In the genomic region with DNA sequence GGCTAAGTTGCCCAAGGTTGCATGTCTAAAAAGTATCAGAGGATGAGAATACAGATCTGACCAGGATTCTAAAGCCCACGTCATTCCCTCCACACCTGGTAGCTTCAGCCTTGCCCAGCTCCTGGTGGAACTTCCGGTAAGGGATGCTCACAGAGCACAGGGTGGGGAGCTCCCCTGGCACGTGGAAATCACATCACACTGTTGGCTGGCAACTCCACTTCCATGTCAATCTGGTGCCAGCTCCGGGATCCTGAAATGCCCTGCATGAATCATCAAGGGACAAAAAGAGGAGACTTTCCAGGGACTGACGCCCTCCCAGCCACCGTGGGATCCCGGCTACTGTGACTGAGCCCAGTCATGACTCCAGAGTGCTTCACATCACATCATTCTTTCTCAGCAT, we compare ENCODE assay signal across 14 cellular contexts. TPM values are rescaled to one million over a fixed set of nuclear protein-coding genes. Genes with fewer than 3 reads are reported as not detected.
DNase-seq lines count a peak whose midpoint lies in the region; ATAC-seq and TF ChIP-seq lines count a peak whose summit lies in the region.
"Had no signal": no experiment of that assay in that cellular context is flagged by ENCODE, and none has a peak within 500 bp of the region (broad histone marks: within the 10 kb centered on the region; RNA-seq: fewer than 3 reads in every experiment).

No MANE protein-coding gene starts in this region.

- in situ Hi-C loops in IMR-90 (cut with MboI; ENCODE audit: low sequenced_read_pairs) = loop anchor here (10.0 kb wide), 1 partner anchor 59 kb away; no protein-coding TSS in a partner anchor

- H3K9ac ChIP-seq in IMR-90 (ENCODE audit: low read depth, low read length) = no peak overlapping the region
- no peak overlapping the region for H3K9ac ChIP-seq in endodermal cell (ENCODE audit: extremely low read depth, low read length, poor library complexity, severe bottlenecking)

- H3F3A ChIP-seq in DOHH2 (ENCODE audit: control insufficient read depth, insufficient read depth) (peaks cover 24% of the 10 kb centered on the region), GM23338 (replicated peaks; ENCODE audit: low read depth) (no peaks in the 10 kb centered on the region)

- H3K14ac ChIP-seq in IMR-90 (replicated peaks; ENCODE audit: low read depth, low read length) = peak overlapping the region; percentile 55

- H4K20me1 ChIP-seq in DOHH2 (ENCODE audit: control insufficient read depth, insufficient read depth, low read depth, low read length) = no peaks in the 10 kb centered on the region
- H4K20me1 ChIP-seq in IMR-90 (ENCODE audit: insufficient read depth, low read length) = no peaks in the 10 kb centered on the region
- no peaks in the 10 kb centered on the region for H4K20me1 ChIP-seq in GM23338 (replicated peaks; ENCODE audit: insufficient read depth)

- no peaks in the 10 kb centered on the region for H3K36me3 Mint-ChIP-seq in GM23338 (ENCODE audit: low read depth)
- H3K36me3 Mint-ChIP-seq in endodermal cell (ENCODE audit: low read depth) = no peaks in the 10 kb centered on the region

- ATAC-seq in IMR-90 (ENCODE audit: low read depth) = no peak
- ATAC-seq in GM23338 = no peak

- TF ChIP-seq POLR2A in IMR-90 (IDR thresholded peaks at IDR 0.05; ENCODE audit: low read depth, low read length) = no peak

- WGBS in IMR-90 (ENCODE audit: extremely low coverage in 2 of 2, insufficient read length in 1 of 2), 2 experiments = 100% methylated on average over 3 of the region's 7 CpGs; no CpG with 5 or more reads in 1 of the 2 experiments
- WGBS in endodermal cell (ENCODE audit: insufficient coverage in 1 of 2, insufficient read length in 1 of 2), 2 experiments = 91 to 100% methylated on average over 3 to 7 of the region's 7 CpGs

- H2BK15ac ChIP-seq in IMR-90 (ENCODE audit: low read depth, low read length) = peak overlapping the region; percentile 93

- peak overlapping the region; percentile 87 for H3K27ac ChIP-seq in DOHH2 (ENCODE audit: low read depth, low read length)
- no peak overlapping the region; the same call in 1 of the 2 replicates for H3K27ac ChIP-seq in IMR-90 (ENCODE audit: insufficient read depth, low read length)
- no peak overlapping the region for H3K27ac ChIP-seq in GM23338 (ENCODE audit: low read depth)
- H3K27ac ChIP-seq in endodermal cell (ENCODE audit: low read depth, low read length) = no peak overlapping the region
- H3K27ac ChIP-seq: neutrophil, testis had no signal

- H2BK120ac ChIP-seq in IMR-90 (ENCODE audit: low read depth, low read length) = peak overlapping the region; percentile 98

- peak overlapping the region; percentile 95 for H2BK20ac ChIP-seq in IMR-90 (ENCODE audit: low read depth, low read length)

- H4K91ac ChIP-seq in IMR-90 (ENCODE audit: insufficient read depth, low read depth, low read length) = peak overlapping the region; percentile 98

- H3K4me1 Mint-ChIP-seq in GM23338 (peaks cover 24% of the 10 kb centered on the region), endodermal cell (peaks cover 16% of the 10 kb centered on the region)

- no peak for DNase-seq in IMR-90
- peak; percentile 47 for DNase-seq in astrocyte of the hippocampus (ENCODE audit: low read depth, low spot score)
- peak; percentile 63 for DNase-seq in posterior vena cava (ENCODE audit: low spot score)
- DNase-seq in GM23338 (ENCODE audit: low spot score) = no peak
- DNase-seq in activated naive CD4-positive, alpha-beta T cell (lab: John Stamatoyannopoulos, UW) = no peak
- no peak for DNase-seq in endodermal cell
- DNase-seq in NCI-H1694 treated with DMSO at 0.1 percent for 48 hours (lab: John Stamatoyannopoulos, UW) = no peak
- DNase-seq: Caco-2; effector memory CD8-positive, alpha-beta T cell; NCI-H1436 treated with DMSO at 0.1 percent for 48 hours; NCI-H526 treated with DMSO at 0.1 percent for 48 hours; testis had no signal

- H3K27ac Mint-ChIP-seq in GM23338 (no peak overlapping the region), endodermal cell (no peak overlapping the region)

- H3K36me3 ChIP-seq in DOHH2 (ENCODE audit: control insufficient read depth, low read length) (no peaks in the 10 kb centered on the region), IMR-90 (ENCODE audit: control insufficient read depth, insufficient read depth, low read length) (no peaks in the 10 kb centered on the region), GM23338 (ENCODE audit: insufficient read depth) (no peaks in the 10 kb centered on the region), endodermal cell (ENCODE audit: control insufficient read depth, insufficient read depth, low read length) (no peaks in the 10 kb centered on the region)
- H3K36me3 ChIP-seq: neutrophil had no signal

- H3K4ac ChIP-seq in IMR-90 (ENCODE audit: low read depth, low read length) = peak overlapping the region; percentile 95

- H3K23ac ChIP-seq in IMR-90 (ENCODE audit: low read depth, low read length) = peak overlapping the region; percentile 37; the same call in 1 of the 2 replicates

- H3K9me3 ChIP-seq in DOHH2 (ENCODE audit: control insufficient read depth, insufficient read depth, low read length) (no peaks in the 10 kb centered on the region), IMR-90 (ENCODE audit: control insufficient read depth, insufficient read depth, low read length) (no peaks in the 10 kb centered on the region), endodermal cell (ENCODE audit: control insufficient read depth, low read length) (no peaks in the 10 kb centered on the region)
- H3K9me3 ChIP-seq: Caco-2, neutrophil, testis had no signal

- TF ChIP-seq RAD21 in IMR-90 (IDR thresholded peaks at IDR 0.05; ENCODE audit: low read length) = no peak

- H4K8ac ChIP-seq in IMR-90 (ENCODE audit: low read depth in 2 of 2, low read length in 2 of 2) = peak overlapping the region; percentile 35 to 77

- H3K4me1 ChIP-seq in DOHH2 (ENCODE audit: control insufficient read depth, low read length) = peaks cover 84% of the 10 kb centered on the region
- peaks cover 23% of the 10 kb centered on the region for H3K4me1 ChIP-seq in IMR-90 (ENCODE audit: control insufficient read depth, insufficient read depth, low read length)
- H3K4me1 ChIP-seq in GM23338 (ENCODE audit: insufficient read depth) = peaks cover 15% of the 10 kb centered on the region; the same call in 1 of the 2 replicates
- no peaks in the 10 kb centered on the region for H3K4me1 ChIP-seq in endodermal cell (ENCODE audit: control insufficient read depth, insufficient read depth, low read length)
- H3K4me1 ChIP-seq: Caco-2, testis had no signal

- H2BK5ac ChIP-seq in IMR-90 (ENCODE audit: low read depth, low read length, poor library complexity, severe bottlenecking) = peak overlapping the region; percentile 90

- POLR2A ChIA-PET in IMR-90 (lab: Charles Lee; ENCODE audit: unreplicated experiment) = no interaction called here

- H3K4me3 ChIP-seq in DOHH2 (ENCODE audit: low read length) = peak overlapping the region; percentile 51; the same call in 1 of the 2 replicates
- no peak overlapping the region for H3K4me3 ChIP-seq in IMR-90 (ENCODE audit: insufficient read depth, low read depth, low read length)
- H3K4me3 ChIP-seq in GM23338 = no peak overlapping the region
- H3K4me3 ChIP-seq in endodermal cell (ENCODE audit: low read length) = no peak overlapping the region
- H3K4me3 ChIP-seq: testis had no signal

- H3K27me3 ChIP-seq in DOHH2 (ENCODE audit: control insufficient read depth, low read length) = no peaks in the 10 kb centered on the region
- H3K27me3 ChIP-seq in IMR-90 (ENCODE audit: control insufficient read depth, insufficient read depth, low read length) = no peaks in the 10 kb centered on the region
- H3K27me3 ChIP-seq in GM23338 (ENCODE audit: insufficient read depth) = no peaks in the 10 kb centered on the region
- no peaks in the 10 kb centered on the region for H3K27me3 ChIP-seq in endodermal cell (ENCODE audit: control insufficient read depth, insufficient read depth, low read length, poor library complexity, severe bottlenecking)
- H3K27me3 ChIP-seq: testis had no signal

- H2AFZ ChIP-seq in IMR-90 (replicated peaks; ENCODE audit: low read length, poor library complexity) = peak overlapping the region; percentile 39
- H2AFZ ChIP-seq in GM23338 = no peak overlapping the region

- peak overlapping the region; percentile 93 for H2AK5ac ChIP-seq in IMR-90 (ENCODE audit: low read depth, low read length)

- peak overlapping the region; percentile 45; the same call in 1 of the 2 replicates for H3K56ac ChIP-seq in IMR-90 (ENCODE audit: extremely low read depth, insufficient read depth, low read length)

- H3K4me2 ChIP-seq in DOHH2 (ENCODE audit: low read length) (peak overlapping the region; percentile 76), IMR-90 (ENCODE audit: low read depth, low read length) (no peak overlapping the region), GM23338 (no peak overlapping the region)

- H3K9me2 ChIP-seq in DOHH2 (replicated peaks; ENCODE audit: control insufficient read depth, low read length) = no peaks in the 10 kb centered on the region
- H3K9me2 ChIP-seq in GM23338 (ENCODE audit: insufficient read depth) = no peaks in the 10 kb centered on the region

- H3K79me2 ChIP-seq in DOHH2 (ENCODE audit: control insufficient read depth, low read length) = no peaks in the 10 kb centered on the region
- H3K79me2 ChIP-seq in GM23338 (replicated peaks; ENCODE audit: insufficient read depth) = no peaks in the 10 kb centered on the region

- peaks cover 0 to 29% of the 10 kb centered on the region in 2 experiments; a peak in 2 of 4 replicates for H3K79me1 ChIP-seq in IMR-90 (ENCODE audit: low read depth in 1 of 2, low read length in 2 of 2)

- intact Hi-C loops in IMR-90 (cut with micrococcal nuclease) (no loop called here), posterior vena cava (cut with DNase I) (no loop called here)

- peak overlapping the region; percentile 51; the same call in 1 of the 2 replicates for H4K5ac ChIP-seq in IMR-90 (ENCODE audit: low read depth, low read length)

- peak overlapping the region; percentile 37; the same call in 1 of the 2 replicates for H3K18ac ChIP-seq in IMR-90 (ENCODE audit: low read depth, low read length)

- BruUV-seq in IMR-90 (replicated peaks; lab: Mats Ljungman, UMichigan) = no TSS peak

- dilution Hi-C loops in IMR-90 (cut with HindIII; ENCODE audit: low sequenced_read_pairs, unreplicated experiment) = no loop called here

- CTCF ChIA-PET in IMR-90 (lab: Yijun Ruan, JAX) = interaction anchor here (0.9 kb wide), 1 partner anchor 12 kb away, joined by 3 read pairs; a partner anchor contains a TSS

- H3K27me3 Mint-ChIP-seq in GM23338 (ENCODE audit: insufficient read depth, low read depth, poor library complexity) = peaks cover 9% of the 10 kb centered on the region
- no peaks in the 10 kb centered on the region for H3K27me3 Mint-ChIP-seq in endodermal cell (ENCODE audit: insufficient read depth)
- H3K27me3 Mint-ChIP-seq: effector memory CD8-positive, alpha-beta T cell had no signal

- H3K4me3 Mint-ChIP-seq in GM23338 (no peak overlapping the region), endodermal cell (no peak overlapping the region)
- H3K4me3 Mint-ChIP-seq: effector memory CD8-positive, alpha-beta T cell had no signal

- H2AK9ac ChIP-seq in IMR-90 (replicated peaks; ENCODE audit: low read depth, low read length, poor library complexity) = peak overlapping the region; percentile 59

- H3K9me1 ChIP-seq in IMR-90 (ENCODE audit: insufficient read depth, low read length) = peaks cover 33% of the 10 kb centered on the region

- TF ChIP-seq CTCF in DOHH2 (IDR thresholded peaks at IDR 0.05; ENCODE audit: low read depth, low read length, poor library complexity, severe bottlenecking) (no peak), IMR-90 (conservative IDR thresholded peaks at IDR 0.05; ENCODE audit: low read depth, low read length) (no peak), GM23338 (conservative IDR thresholded peaks at IDR 0.05; ENCODE audit: low read depth in 2 of 2) (no peak), endodermal cell (conservative IDR thresholded peaks at IDR 0.05) (no peak)

- H3K9me3 Mint-ChIP-seq in GM23338 (no peaks in the 10 kb centered on the region), endodermal cell (no peaks in the 10 kb centered on the region)
- H3K9me3 Mint-ChIP-seq: effector memory CD8-positive, alpha-beta T cell had no signal

RNA-seq across cellular contexts. Expression of a gene that starts 12.4 kb away (rescaled TPM):
- total RNA-seq in IMR-90 (2012; rRNA removed) (46.4 TPM in 2 replicates), posterior vena cava (10 to 100 TPM; 10.4 to 17.5 TPM), endodermal cell (10 to 100 TPM; 32.7 to 48.7 TPM)
- polyA plus RNA-seq in IMR-90 (2012; rRNA removed) (41.4 and 47.9 TPM in 2 replicates), GM23338 (2016; fragmentation: Nextera tagmentation; extraction: Ambion mirVana) (5.4 and 5.5 TPM in 2 replicates)
- 28.9 and 33.4 TPM in 2 replicates for polyA plus RNA-seq in IMR-90 (2012; cell fraction: cytosol; rRNA removed)
- polyA plus RNA-seq in IMR-90 (2012; cell fraction: nucleus; rRNA removed; ENCODE audit: low replicate concordance) = 41.5 and 54.4 TPM in 2 replicates
- total RNA-seq in GM23338 (2014; rRNA removed; shearing (Covaris generic)) = 9.7 and 10.5 TPM in 2 replicates
- polyA plus RNA-seq in endodermal cell (2013, experiment 1 of 2) = 23.9 TPM
- 30.7 TPM for polyA plus RNA-seq in endodermal cell (2013, experiment 2 of 2)

Comparison
In these comparisons a context has a peak if more than half of its experiments do, and no peak if none do; other contexts are left out.
1. DNase-seq: peak in astrocyte of the hippocampus (single experiment) and posterior vena cava (single experiment); none in IMR-90 (single experiment), GM23338 (single experiment), activated naive CD4-positive, alpha-beta T cell (0 of 4), endodermal cell (single experiment) and NCI-H1694 treated with DMSO at 0.1 percent for 48 hours (single experiment).